1 cellular context compared by ENCODE assay signal in the genomic region with DNA sequence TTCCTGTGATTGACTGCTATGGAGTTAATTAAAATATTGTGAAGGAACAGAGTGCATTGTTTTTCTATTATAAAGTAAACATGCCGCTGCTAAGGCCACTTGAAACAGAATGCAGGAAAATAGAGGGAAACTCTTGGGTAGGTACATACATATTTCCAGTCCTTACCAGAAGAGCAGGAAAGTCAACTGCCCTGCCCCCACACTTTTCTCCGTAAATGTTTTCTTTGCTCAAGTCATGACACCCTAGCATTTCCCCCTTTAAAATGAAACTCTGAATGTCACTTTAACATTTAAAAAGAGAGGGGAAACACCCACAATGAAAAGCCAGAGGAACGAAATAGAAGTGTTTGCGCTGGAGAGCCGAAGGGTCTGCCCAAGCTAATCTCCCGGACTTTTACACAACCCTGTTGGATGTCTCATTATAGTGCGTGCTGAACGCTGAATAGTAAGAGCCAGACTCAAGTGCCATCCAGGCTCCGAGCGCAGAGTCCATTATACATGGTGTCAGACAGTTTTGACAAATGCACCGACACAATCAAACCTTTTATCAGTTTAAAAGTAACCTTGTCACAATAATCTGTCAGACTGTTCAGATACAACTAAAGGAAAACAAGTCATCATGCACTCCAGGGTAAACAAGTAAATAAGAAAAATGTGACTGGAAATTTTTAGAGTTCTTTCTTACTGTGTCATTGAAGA.
TF ChIP-seq lines count a peak whose summit lies in the region.

No MANE protein-coding gene starts in this region.

TF ChIP-seq in WTC11, 78 proteins besides CTCF, POLR2A, EP300 and RAD21 (continued from another document):
- TF ChIP-seq, protein P1, sequence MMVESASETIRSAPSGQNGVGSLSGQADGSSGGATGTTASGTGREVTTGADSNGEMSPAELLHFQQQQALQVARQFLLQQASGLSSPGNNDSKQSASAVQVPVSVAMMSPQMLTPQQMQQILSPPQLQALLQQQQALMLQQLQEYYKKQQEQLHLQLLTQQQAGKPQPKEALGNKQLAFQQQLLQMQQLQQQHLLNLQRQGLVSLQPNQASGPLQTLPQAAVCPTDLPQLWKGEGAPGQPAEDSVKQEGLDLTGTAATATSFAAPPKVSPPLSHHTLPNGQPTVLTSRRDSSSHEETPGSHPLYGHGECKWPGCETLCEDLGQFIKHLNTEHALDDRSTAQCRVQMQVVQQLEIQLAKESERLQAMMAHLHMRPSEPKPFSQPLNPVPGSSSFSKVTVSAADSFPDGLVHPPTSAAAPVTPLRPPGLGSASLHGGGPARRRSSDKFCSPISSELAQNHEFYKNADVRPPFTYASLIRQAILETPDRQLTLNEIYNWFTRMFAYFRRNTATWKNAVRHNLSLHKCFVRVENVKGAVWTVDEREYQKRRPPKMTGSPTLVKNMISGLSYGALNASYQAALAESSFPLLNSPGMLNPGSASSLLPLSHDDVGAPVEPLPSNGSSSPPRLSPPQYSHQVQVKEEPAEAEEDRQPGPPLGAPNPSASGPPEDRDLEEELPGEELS (CRISPR knock-in tag; IDR thresholded peaks at IDR 0.05) = no peak
